In the genomic region with DNA sequence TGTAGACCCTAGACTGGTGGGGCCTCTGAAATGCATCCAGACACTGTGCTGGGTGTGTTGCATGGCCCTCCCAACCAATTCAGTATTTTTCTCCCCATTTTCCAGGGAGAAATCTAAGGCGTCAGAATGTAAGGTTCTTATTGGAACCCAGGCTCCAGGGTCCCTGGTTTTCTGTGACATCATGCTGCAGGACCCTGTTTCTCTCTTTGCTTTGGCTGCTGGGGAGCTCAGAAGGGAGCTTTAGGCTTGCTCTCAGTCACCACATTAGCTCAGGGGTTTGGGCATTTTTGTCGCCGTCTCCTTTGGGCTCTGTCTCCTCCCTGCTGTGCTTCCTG, we compare ENCODE assay signal across 8 cellular contexts. TPM values are rescaled to one million over a fixed set of nuclear protein-coding genes. Genes with fewer than 3 reads are reported as not detected.
A peak's percentile ranks its signal among the peaks of the same experiment; 100 is the strongest.
DNase-seq lines count a peak whose midpoint lies in the region; ATAC-seq and TF ChIP-seq lines count a peak whose summit lies in the region.

No MANE protein-coding gene starts in this region.

- H3K36me3 Mint-ChIP-seq in activated T-helper 17 cell treated with anti-CD3 and anti-CD28 coated beads, Interleukin-2, amount 50 U/mL, for 72 hours (ENCODE audit: low read depth) = no peaks in the 10 kb centered on the region

- no peak for DNase-seq in Right ventricle myocardium inferior (ENCODE audit: missing footprints)
- DNase-seq in cardiac septum (ENCODE audit: low spot score) = no peak
- no peak for DNase-seq in upper lobe of right lung
- DNase-seq in AG20443 (ENCODE audit: low spot score) = no peak
- DNase-seq in NCI-H226 = no peak
- no peak for DNase-seq in COLO668 (lab: John Stamatoyannopoulos, UW; ENCODE audit: unreplicated experiment)

- TF ChIP-seq RAD21 in liver (IDR thresholded peaks at IDR 0.05) = no peak

- no peak overlapping the region for H3K9ac ChIP-seq in liver (ENCODE audit: low read depth in 1 of 2, low read length in 2 of 2)

- H3K27ac ChIP-seq in liver (ENCODE audit: low read depth in 1 of 2, low read length in 2 of 2) (peak overlapping the region; percentile 67 to 73), upper lobe of right lung (peak overlapping the region; percentile 89)

- peaks cover 26% of the 10 kb centered on the region for H3K4me1 Mint-ChIP-seq in activated T-helper 17 cell treated with anti-CD3 and anti-CD28 coated beads, Interleukin-2, amount 50 U/mL, for 72 hours

- H3K36me3 ChIP-seq in liver (ENCODE audit: control insufficient read depth in 4 of 4, insufficient read depth in 3 of 4, low read depth in 1 of 4, low read length in 3 of 4) (no peaks in the 10 kb centered on the region), upper lobe of right lung (no peaks in the 10 kb centered on the region)

- peaks cover 6 to 21% (median 16%) of the 10 kb centered on the region in 4 donors for H3K4me1 ChIP-seq in liver (ENCODE audit: control insufficient read depth in 4 of 4, insufficient read depth in 4 of 4, low read length in 3 of 4)
- H3K4me1 ChIP-seq in upper lobe of right lung = peaks cover 42% of the 10 kb centered on the region

- TF ChIP-seq CTCF in liver (IDR thresholded peaks at IDR 0.05; ENCODE audit: low read depth, low read length, missing input control) = no peak
- TF ChIP-seq CTCF in upper lobe of right lung (IDR thresholded peaks at IDR 0.05) = no peak

- H3K9me3 ChIP-seq in liver (ENCODE audit: control insufficient read depth in 4 of 4, low read length in 3 of 4) = no peaks in the 10 kb centered on the region
- no peaks in the 10 kb centered on the region for H3K9me3 ChIP-seq in upper lobe of right lung

- H3K9me3 Mint-ChIP-seq in activated T-helper 17 cell treated with anti-CD3 and anti-CD28 coated beads, Interleukin-2, amount 50 U/mL, for 72 hours = no peaks in the 10 kb centered on the region

- 56% methylated on average over 3 of the region's 3 CpGs for WGBS in liver

- H3K27me3 Mint-ChIP-seq in activated T-helper 17 cell treated with anti-CD3 and anti-CD28 coated beads, Interleukin-2, amount 50 U/mL, for 72 hours = no peaks in the 10 kb centered on the region

- H3K27ac Mint-ChIP-seq in activated T-helper 17 cell treated with anti-CD3 and anti-CD28 coated beads, Interleukin-2, amount 50 U/mL, for 72 hours = peak overlapping the region; percentile 51

- no peaks in the 10 kb centered on the region for H3K27me3 ChIP-seq in liver (ENCODE audit: control insufficient read depth in 4 of 4, insufficient read depth in 4 of 4, low read length in 3 of 4)
- H3K27me3 ChIP-seq in upper lobe of right lung = no peaks in the 10 kb centered on the region

- ATAC-seq in Right ventricle myocardium inferior (peak; percentile 61), upper lobe of right lung (no peak)
- no peak for ATAC-seq in activated T-helper 17 cell treated with anti-CD3 and anti-CD28 coated beads, Interleukin-2, amount 50 U/mL, for 72 hours (replicated peaks)

- H3K4me3 ChIP-seq in liver (ENCODE audit: low read depth in 1 of 3, low read length in 3 of 3) = no peak overlapping the region
- peak overlapping the region; percentile 23 for H3K4me3 ChIP-seq in upper lobe of right lung

- peak overlapping the region; percentile 57 for H3K4me3 Mint-ChIP-seq in activated T-helper 17 cell treated with anti-CD3 and anti-CD28 coated beads, Interleukin-2, amount 50 U/mL, for 72 hours

- intact Hi-C loops in Right ventricle myocardium inferior (cut with DNase I) = loop anchor here (5.0 to 10.0 kb wide), 2 partner anchors 118 to 145 kb away; no protein-coding TSS in a partner anchor
- intact Hi-C loops in cardiac septum (cut with DNase I) = loop anchor here (1.0 to 5.0 kb wide), 6 partner anchors 120 to 342 kb away; no protein-coding TSS in a partner anchor
- intact Hi-C loops in upper lobe of right lung (cut with DNase I) = loop anchor here (5.0 to 10.0 kb wide), 2 partner anchors 192 to 345 kb away; partner anchors contain the start of gene CCND1

TF ChIP-seq in liver, 16 proteins besides CTCF, POLR2A, EP300 and RAD21:
- TF ChIP-seq EGR1 (IDR thresholded peaks at IDR 0.05; ENCODE audit: low read depth in 2 of 2) (no peak), FOXA2 (IDR thresholded peaks at IDR 0.05) (no peak), GABPA (IDR thresholded peaks at IDR 0.05 in 1 of 2, conservative IDR thresholded peaks at IDR 0.05 in 1 of 2) (no peak), YY1 (IDR thresholded peaks at IDR 0.05) (peak; percentile 41), HNF4G (IDR thresholded peaks at IDR 0.05) (no peak), ZBTB33 (IDR thresholded peaks at IDR 0.05) (no peak)
- TF ChIP-seq, protein P1, sequence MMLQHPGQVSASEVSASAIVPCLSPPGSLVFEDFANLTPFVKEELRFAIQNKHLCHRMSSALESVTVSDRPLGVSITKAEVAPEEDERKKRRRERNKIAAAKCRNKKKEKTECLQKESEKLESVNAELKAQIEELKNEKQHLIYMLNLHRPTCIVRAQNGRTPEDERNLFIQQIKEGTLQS (IDR thresholded peaks at IDR 0.05) = no peak
TF ChIP-seq in liver: peak in this region for 1.

RNA-seq across cellular contexts. Expression of gene MYEOV, which starts 2.9 kb away (rescaled TPM):
- total RNA-seq in Right ventricle myocardium inferior (not detected), cardiac septum (not detected), liver (under 1 TPM in 1 of 2 donors, not detected in 1; 0.79 TPM), upper lobe of right lung (0.23 TPM)
- total RNA-seq in activated T-helper 17 cell treated with anti-CD3 and anti-CD28 coated beads, Interleukin-2, amount 50 U/mL, for 72 hours = under 1 TPM in 1 of 2 donors, not detected in 1; 0.82 TPM
- under 1 TPM in 1 of 2 donors, not detected in 1; 0.90 TPM for polyA plus RNA-seq in liver
